In genomic region chr11:116164843-116165242, GRCh38 we compare ENCODE assay signal across 24 cellular contexts.
DNase-seq lines count a peak whose midpoint lies in the region; ATAC-seq, FAIRE-seq and TF ChIP-seq lines count a peak whose summit lies in the region.
"Had no signal": no experiment of that assay in that cellular context is flagged by ENCODE, and none has a peak within 500 bp of the region (broad histone marks: within the 10 kb centered on the region; RNA-seq: fewer than 3 reads in every experiment).

No MANE protein-coding gene starts in this region.

- intact Hi-C loops in kidney (cut with DNase I) = no loop called here

- no peaks in the 10 kb centered on the region for H3K79me2 ChIP-seq in H9 (ENCODE audit: insufficient read depth, low read length)

- H3K23me2 ChIP-seq in H9 (ENCODE audit: insufficient read length, low read depth, low read length, poor library complexity, severe bottlenecking) = no peaks in the 10 kb centered on the region

- ATAC-seq in GM21390 (IDR thresholded peaks at IDR 0.05; ENCODE audit: unreplicated experiment) = no peak

- no peak overlapping the region for H3K23ac ChIP-seq in H9 (ENCODE audit: insufficient read length, low read depth, low read length)

- no peak overlapping the region for H2AK5ac ChIP-seq in H9 (ENCODE audit: insufficient read length, low read length)

- no peak overlapping the region for H3K27ac Mint-ChIP-seq in H9
- no peak overlapping the region for H3K27ac Mint-ChIP-seq in type B pancreatic cell
- H3K27ac Mint-ChIP-seq: CD4-positive, alpha-beta memory T cell had no signal

- H3K36me3 ChIP-seq in kidney (ENCODE audit: control insufficient read depth in 1 of 2, insufficient read depth in 2 of 2, low read length in 2 of 2) = no peaks in the 10 kb centered on the region
- H3K36me3 ChIP-seq: BLaER1, MG63 had no signal

- peak; percentile 8 for DNase-seq in COLO668 (lab: John Stamatoyannopoulos, UW; ENCODE audit: unreplicated experiment)
- no peak for DNase-seq in H9
- DNase-seq in ecto neural progenitor cell (ENCODE audit: low spot score) = peak; percentile 26
- peak; percentile 27 for DNase-seq in type B pancreatic cell (ENCODE audit: extremely low spot score, unreplicated experiment)
- DNase-seq in kidney = no peak
- DNase-seq in NCI-H1417 (lab: John Stamatoyannopoulos, UW) = no peak
- DNase-seq: CD4-positive, alpha-beta memory T cell; GDM1; Kasumi-1; MG63; NCI-H1048; NCI-H1436; NCI-H2029; NCI-H345; NCI-H524 treated with DMSO at 0.1 percent for 48 hours; NCI-H82; OCI-M1; Right ventricle myocardium superior; SW 1271 had no signal

- H2AFZ ChIP-seq in H9 (ENCODE audit: low read length) = no peak overlapping the region

- no peak overlapping the region for H2BK5ac ChIP-seq in H9 (ENCODE audit: insufficient read length, low read length)

- no peak for FAIRE-seq in kidney (lab: Jason Lieb, UNC)
- FAIRE-seq: GM18507, RCC 7860 had no signal

- no peak overlapping the region for H3K56ac ChIP-seq in H9 (ENCODE audit: insufficient read length, low read depth, low read length)

- peak overlapping the region; percentile 49 for H3K18ac ChIP-seq in H9 (ENCODE audit: insufficient read length, low read depth, low read length)

- no peak overlapping the region for H4K5ac ChIP-seq in H9 (ENCODE audit: insufficient read length, low read depth, low read length)

- H3K14ac ChIP-seq in H9 (ENCODE audit: insufficient read depth, low read length) = no peak overlapping the region

- no peak overlapping the region for H3T11ph ChIP-seq in H9 (ENCODE audit: low read length)

- no peak overlapping the region for H3K4me2 ChIP-seq in H9 (ENCODE audit: insufficient read depth, insufficient read length, low read length)
- H3K4me2 ChIP-seq: BLaER1 had no signal

- no peak overlapping the region for H4K91ac ChIP-seq in H9 (ENCODE audit: insufficient read length, low read depth, low read length)

- H3K36me3 Mint-ChIP-seq in H9 (ENCODE audit: insufficient read depth in 1 of 3, low read depth in 3 of 3) (no peaks in the 10 kb centered on the region), type B pancreatic cell (no peaks in the 10 kb centered on the region)
- H3K36me3 Mint-ChIP-seq: CD4-positive, alpha-beta memory T cell had no signal

- H3K27ac ChIP-seq in H9 (ENCODE audit: insufficient read length, low read depth, low read length) = no peak overlapping the region
- no peak overlapping the region for H3K27ac ChIP-seq in kidney (ENCODE audit: low read depth in 2 of 2, low read length in 2 of 2)
- H3K27ac ChIP-seq: BLaER1, SK-N-MC had no signal

- H3K4me1 ChIP-seq in H9 (ENCODE audit: insufficient read depth, low read length) = no peaks in the 10 kb centered on the region
- H3K4me1 ChIP-seq in kidney (ENCODE audit: control insufficient read depth in 1 of 2, insufficient read depth in 1 of 2, low read depth in 1 of 2, low read length in 2 of 2) = no peaks in the 10 kb centered on the region
- H3K4me1 ChIP-seq: BLaER1 had no signal

- TF ChIP-seq CTCF in H9 (conservative IDR thresholded peaks at IDR 0.05) (no peak), type B pancreatic cell (conservative IDR thresholded peaks at IDR 0.05) (no peak), kidney (IDR thresholded peaks at IDR 0.05; ENCODE audit: borderline replicate concordance, extremely low read depth, insufficient read depth) (no peak)

- H3K27me3 Mint-ChIP-seq in H9 (ENCODE audit: low read depth) = no peaks in the 10 kb centered on the region
- H3K27me3 Mint-ChIP-seq in type B pancreatic cell = peaks cover 19% of the 10 kb centered on the region

- H4K8ac ChIP-seq in H9 (replicated peaks; ENCODE audit: insufficient read length, low read depth, low read length) = no peak overlapping the region

- H3K4me1 Mint-ChIP-seq in H9 (peaks cover 11 to 27% of the 10 kb centered on the region in 2 experiments), type B pancreatic cell (ENCODE audit: unreplicated experiment) (peaks cover 11% of the 10 kb centered on the region)
- H3K4me1 Mint-ChIP-seq: CD4-positive, alpha-beta memory T cell had no signal

- H3K4ac ChIP-seq in H9 (ENCODE audit: low read depth, low read length) = no peak overlapping the region

- no peak overlapping the region for H2BK15ac ChIP-seq in H9 (ENCODE audit: low read depth, low read length)

- H3K4me3 Mint-ChIP-seq in H9 (no peak overlapping the region), type B pancreatic cell (no peak overlapping the region)
- H3K4me3 Mint-ChIP-seq: CD4-positive, alpha-beta memory T cell had no signal

- H3K9me3 Mint-ChIP-seq in H9 (no peaks in the 10 kb centered on the region), type B pancreatic cell (no peaks in the 10 kb centered on the region)

- H2BK20ac ChIP-seq in H9 (ENCODE audit: low read depth, low read length, poor library complexity, severe bottlenecking) = no peak overlapping the region

- no peak overlapping the region for H2BK12ac ChIP-seq in H9 (ENCODE audit: insufficient read length, low read depth, low read length)

- H3K27me3 ChIP-seq in H9 (ENCODE audit: insufficient read depth, low read length) = no peaks in the 10 kb centered on the region
- H3K27me3 ChIP-seq: BLaER1, MG63 had no signal

- H2BK120ac ChIP-seq in H9 (ENCODE audit: low read depth, low read length, poor library complexity, severe bottlenecking) = no peak overlapping the region

- no peaks in the 10 kb centered on the region for H4K20me1 ChIP-seq in H9 (ENCODE audit: control insufficient read depth, insufficient read depth, insufficient read length)
- H4K20me1 ChIP-seq: BLaER1 had no signal

- no peaks in the 10 kb centered on the region for H3K9me3 ChIP-seq in H9 (ENCODE audit: control insufficient read depth, low read depth, low read length)
- no peaks in the 10 kb centered on the region for H3K9me3 ChIP-seq in kidney (ENCODE audit: control insufficient read depth in 1 of 2, low read length in 2 of 2)
- H3K9me3 ChIP-seq: BLaER1, MG63 had no signal

- H3K79me1 ChIP-seq in H9 (ENCODE audit: insufficient read depth, low read depth, low read length, poor library complexity, severe bottlenecking) = no peaks in the 10 kb centered on the region

- no peak overlapping the region for H3K4me3 ChIP-seq in kidney (ENCODE audit: low read length in 2 of 2)
- H3K4me3 ChIP-seq: BLaER1, MG63, SK-N-MC had no signal

- WGBS in H9 (ENCODE audit: extremely low coverage, insufficient read length, low lambda C conversion rate) = no CpG with 5 or more reads among the region's 5 CpGs

- no peak overlapping the region for H3K9ac ChIP-seq in H9 (ENCODE audit: extremely low read depth, insufficient read length, low read length)
- H3K9ac ChIP-seq in kidney (ENCODE audit: low read length in 2 of 2) = no peak overlapping the region
- H3K9ac ChIP-seq: BLaER1 had no signal

Comparison
In these comparisons a context has a peak if more than half of its experiments do, and no peak if none do; other contexts are left out.
1. DNase-seq: peak in COLO668 (single experiment), ecto neural progenitor cell (single experiment) and type B pancreatic cell (single experiment); none in H9 (single experiment), kidney (single experiment) and NCI-H1417 (0 of 3).